Comparison of ENCODE assay signal across 15 cellular contexts in the genomic region with DNA sequence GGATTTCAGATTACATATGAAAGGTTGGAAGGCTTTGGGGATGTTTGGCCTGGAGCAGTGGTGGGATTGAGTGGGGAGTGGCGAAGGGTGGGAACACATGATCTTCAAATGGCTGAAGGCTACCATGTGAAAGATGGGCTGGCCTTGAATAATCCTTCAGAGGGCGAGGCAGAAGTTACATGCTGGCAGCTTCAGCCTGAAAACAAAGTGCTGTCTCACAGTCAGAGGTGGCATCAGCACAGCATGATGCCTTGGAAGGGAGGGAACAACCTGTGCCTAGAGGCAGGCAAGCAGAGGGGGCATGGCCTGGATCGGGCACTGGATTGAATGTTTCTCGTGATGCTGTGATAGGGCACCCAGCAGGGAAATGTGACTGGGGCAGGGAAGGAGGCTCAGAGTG.
"Had no signal": no experiment of that assay in that cellular context is flagged by ENCODE, and none has a peak within 500 bp of the region (broad histone marks: within the 10 kb centered on the region; RNA-seq: fewer than 3 reads in every experiment).

No MANE protein-coding gene starts in this region.

- H3K27me3 Mint-ChIP-seq: activated naive CD8-positive, alpha-beta T cell treated with anti-CD3 and anti-CD28 coated beads for 36 hours had no signal

- ATAC-seq: activated T-cell treated with anti-CD3 and anti-CD28 coated beads, Interleukin-2, amount 50 U/mL, for 4 hours; left lobe of liver; natural killer cell; sciatic nerve; stimulated activated memory B cell treated with anti-CD40 and anti-IgM and Interleukin-4, amounts not matched to agents 10 μg/mL and 1 μg/mL and 100 μg/mL, for 72 hours had no signal

- H3K4me3 Mint-ChIP-seq: activated naive CD8-positive, alpha-beta T cell treated with anti-CD3 and anti-CD28 coated beads for 36 hours; activated T-cell treated with anti-CD3 and anti-CD28 coated beads, Interleukin-2, amount 50 U/mL, for 4 hours; natural killer cell; stimulated activated memory B cell treated with anti-CD40 and anti-IgM and Interleukin-4, amounts not matched to agents 10 μg/mL and 1 μg/mL and 100 μg/mL, for 72 hours had no signal

- H3K4me3 ChIP-seq: esophagus muscularis mucosa, psoas muscle, spleen, transverse colon had no signal

- H3K27ac ChIP-seq: esophagus muscularis mucosa, psoas muscle, spleen, transverse colon had no signal

- H3K36me3 ChIP-seq: esophagus muscularis mucosa, spleen, transverse colon had no signal

- H3K36me3 Mint-ChIP-seq: activated naive CD8-positive, alpha-beta T cell treated with anti-CD3 and anti-CD28 coated beads for 36 hours; natural killer cell; stimulated activated memory B cell treated with anti-CD40 and anti-IgM and Interleukin-4, amounts not matched to agents 10 μg/mL and 1 μg/mL and 100 μg/mL, for 72 hours had no signal

- H3K4me1 ChIP-seq: esophagus muscularis mucosa, spleen, transverse colon had no signal

- DNase-seq: activated CD4-positive, alpha-beta T cell treated with anti-CD3 and anti-CD28 coated beads, Interleukin-2, amount 50 U/mL, for 1 hour; activated CD4-positive, CD25-positive, alpha-beta regulatory T cell; activated gamma-delta T cell; activated naive CD8-positive, alpha-beta T cell treated with anti-CD3 and anti-CD28 coated beads for 36 hours; activated T-cell treated with anti-CD3 and anti-CD28 coated beads, Interleukin-2, amount 50 U/mL, for 4 hours; natural killer cell; psoas muscle; spleen; stimulated activated CD4-positive, alpha-beta T cell treated with anti-CD3 and anti-CD28 coated beads, Interleukin-1b, Interleukin-23, amount 100 ng/mL, for 48 hours; substantia nigra; transverse colon had no signal

- H3K9me3 Mint-ChIP-seq: activated naive CD8-positive, alpha-beta T cell treated with anti-CD3 and anti-CD28 coated beads for 36 hours; activated T-cell treated with anti-CD3 and anti-CD28 coated beads, Interleukin-2, amount 50 U/mL, for 4 hours; natural killer cell; stimulated activated memory B cell treated with anti-CD40 and anti-IgM and Interleukin-4, amounts not matched to agents 10 μg/mL and 1 μg/mL and 100 μg/mL, for 72 hours had no signal

- H3K27me3 ChIP-seq: esophagus muscularis mucosa, spleen, transverse colon had no signal

- H3K4me1 Mint-ChIP-seq: activated naive CD8-positive, alpha-beta T cell treated with anti-CD3 and anti-CD28 coated beads for 36 hours; natural killer cell; stimulated activated memory B cell treated with anti-CD40 and anti-IgM and Interleukin-4, amounts not matched to agents 10 μg/mL and 1 μg/mL and 100 μg/mL, for 72 hours had no signal

- H3K27ac Mint-ChIP-seq: activated naive CD8-positive, alpha-beta T cell treated with anti-CD3 and anti-CD28 coated beads for 36 hours; natural killer cell; stimulated activated memory B cell treated with anti-CD40 and anti-IgM and Interleukin-4, amounts not matched to agents 10 μg/mL and 1 μg/mL and 100 μg/mL, for 72 hours had no signal

- H3K9me3 ChIP-seq: esophagus muscularis mucosa, psoas muscle, spleen, transverse colon had no signal
